1 cellular context compared by ENCODE assay signal in genomic region chr15:62137216-62137884, GRCh38.
TF ChIP-seq lines count a peak whose summit lies in the region.

No MANE protein-coding gene starts in this region.

TF ChIP-seq in A549, 52 proteins besides CTCF, POLR2A, EP300 and RAD21 (continued from another document):
- no peak for TF ChIP-seq BCL3 (IDR thresholded peaks at IDR 0.05)
